1 cellular context compared by ENCODE assay signal in the genomic region with DNA sequence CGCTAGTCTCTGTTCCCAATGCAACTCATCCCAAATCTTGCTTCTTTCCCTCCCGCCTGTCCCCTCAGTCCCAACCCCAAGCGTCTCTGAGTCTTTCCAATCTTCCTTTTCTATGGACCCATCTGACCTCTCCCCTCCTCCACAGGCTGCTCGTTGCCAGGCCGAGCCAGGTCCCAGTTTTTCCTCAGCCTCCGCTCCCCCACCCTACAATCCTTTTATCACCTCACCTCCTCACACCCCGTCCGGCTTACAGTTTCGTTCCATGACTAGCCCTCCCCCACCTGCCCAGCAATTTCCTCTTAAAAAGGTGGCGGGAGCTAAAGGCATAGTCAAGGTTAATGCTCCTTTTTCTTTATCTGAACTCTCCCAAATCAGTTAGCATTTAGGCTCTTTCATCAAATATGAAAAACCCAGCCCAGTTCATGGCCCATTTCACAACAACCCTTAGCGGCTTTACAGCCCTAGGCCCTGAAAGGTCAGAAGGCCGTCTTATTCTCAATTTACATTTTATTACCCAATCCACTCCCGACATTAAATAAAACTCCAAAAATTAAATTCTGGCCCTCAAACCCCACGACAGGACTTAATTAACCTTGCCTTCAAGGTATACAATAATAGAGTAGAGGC.
TF ChIP-seq lines count a peak whose summit lies in the region.
"Not testable (repeated sequence)": the region's sequence is repeated elsewhere in the genome, so short reads cannot be mapped to it uniquely, and the experiment has no call there.

No MANE protein-coding gene starts in this region.

TF ChIP-seq in K562, 482 proteins besides CTCF, POLR2A, EP300 and RAD21 (continued from another document):
- TF ChIP-seq, protein P1, sequence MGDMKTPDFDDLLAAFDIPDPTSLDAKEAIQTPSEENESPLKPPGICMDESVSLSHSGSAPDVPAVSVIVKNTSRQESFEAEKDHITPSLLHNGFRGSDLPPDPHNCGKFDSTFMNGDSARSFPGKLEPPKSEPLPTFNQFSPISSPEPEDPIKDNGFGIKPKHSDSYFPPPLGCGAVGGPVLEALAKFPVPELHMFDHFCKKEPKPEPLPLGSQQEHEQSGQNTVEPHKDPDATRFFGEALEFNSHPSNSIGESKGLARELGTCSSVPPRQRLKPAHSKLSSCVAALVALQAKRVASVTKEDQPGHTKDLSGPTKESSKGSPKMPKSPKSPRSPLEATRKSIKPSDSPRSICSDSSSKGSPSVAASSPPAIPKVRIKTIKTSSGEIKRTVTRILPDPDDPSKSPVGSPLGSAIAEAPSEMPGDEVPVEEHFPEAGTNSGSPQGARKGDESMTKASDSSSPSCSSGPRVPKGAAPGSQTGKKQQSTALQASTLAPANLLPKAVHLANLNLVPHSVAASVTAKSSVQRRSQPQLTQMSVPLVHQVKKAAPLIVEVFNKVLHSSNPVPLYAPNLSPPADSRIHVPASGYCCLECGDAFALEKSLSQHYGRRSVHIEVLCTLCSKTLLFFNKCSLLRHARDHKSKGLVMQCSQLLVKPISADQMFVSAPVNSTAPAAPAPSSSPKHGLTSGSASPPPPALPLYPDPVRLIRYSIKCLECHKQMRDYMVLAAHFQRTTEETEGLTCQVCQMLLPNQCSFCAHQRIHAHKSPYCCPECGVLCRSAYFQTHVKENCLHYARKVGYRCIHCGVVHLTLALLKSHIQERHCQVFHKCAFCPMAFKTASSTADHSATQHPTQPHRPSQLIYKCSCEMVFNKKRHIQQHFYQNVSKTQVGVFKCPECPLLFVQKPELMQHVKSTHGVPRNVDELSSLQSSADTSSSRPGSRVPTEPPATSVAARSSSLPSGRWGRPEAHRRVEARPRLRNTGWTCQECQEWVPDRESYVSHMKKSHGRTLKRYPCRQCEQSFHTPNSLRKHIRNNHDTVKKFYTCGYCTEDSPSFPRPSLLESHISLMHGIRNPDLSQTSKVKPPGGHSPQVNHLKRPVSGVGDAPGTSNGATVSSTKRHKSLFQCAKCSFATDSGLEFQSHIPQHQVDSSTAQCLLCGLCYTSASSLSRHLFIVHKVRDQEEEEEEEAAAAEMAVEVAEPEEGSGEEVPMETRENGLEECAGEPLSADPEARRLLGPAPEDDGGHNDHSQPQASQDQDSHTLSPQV (IDR thresholded peaks at IDR 0.05) = 0 out of 2 replicates have a peak, but pooled peaks have one; percentile 27
- TF ChIP-seq, protein P2, sequence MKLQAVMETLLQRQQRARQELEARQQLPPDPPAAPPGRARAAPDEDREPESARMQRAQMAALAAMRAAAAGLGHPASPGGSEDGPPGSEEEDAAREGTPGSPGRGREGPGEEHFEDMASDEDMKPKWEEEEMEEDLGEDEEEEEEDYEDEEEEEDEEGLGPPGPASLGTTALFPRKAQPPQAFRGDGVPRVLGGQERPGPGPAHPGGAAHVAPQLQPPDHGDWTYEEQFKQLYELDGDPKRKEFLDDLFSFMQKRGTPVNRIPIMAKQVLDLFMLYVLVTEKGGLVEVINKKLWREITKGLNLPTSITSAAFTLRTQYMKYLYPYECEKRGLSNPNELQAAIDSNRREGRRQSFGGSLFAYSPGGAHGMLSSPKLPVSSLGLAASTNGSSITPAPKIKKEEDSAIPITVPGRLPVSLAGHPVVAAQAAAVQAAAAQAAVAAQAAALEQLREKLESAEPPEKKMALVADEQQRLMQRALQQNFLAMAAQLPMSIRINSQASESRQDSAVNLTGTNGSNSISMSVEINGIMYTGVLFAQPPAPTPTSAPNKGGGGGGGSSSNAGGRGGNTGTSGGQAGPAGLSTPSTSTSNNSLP (IDR thresholded peaks at IDR 0.05; ENCODE audit: borderline replicate concordance, low read depth, low read length) = 0 out of 2 replicates have a peak, but pooled peaks have one; percentile 4
- TF ChIP-seq MTA2 (IDR thresholded peaks at IDR 0.05; ENCODE audit: low read depth) (peak; percentile 23; the same call in 1 of the 2 replicates), TAL1 (IDR thresholded peaks at IDR 0.05) (peak; percentile 43; the same call in 1 of the 2 replicates), ARNT (IDR thresholded peaks at IDR 0.05) (0 out of 4 replicates have a peak, but pooled peaks have one; percentile 23 to 56), TBL1XR1 (IDR thresholded peaks at IDR 0.05; ENCODE audit: low read length in 2 of 2) (peak in 1 of 2 experiments; percentile 44; a peak in 1 of 4 replicates), EP400 (IDR thresholded peaks at IDR 0.05) (peak; percentile 63), CBFA2T2 (conservative IDR thresholded peaks at IDR 0.05) (peak; percentile 32), L3MBTL2 (IDR thresholded peaks at IDR 0.05) (peak; percentile 49; the same call in 1 of the 2 replicates), JUND (IDR thresholded peaks at IDR 0.05; ENCODE audit: borderline replicate concordance, low read depth, low read length) (peak; percentile 39; the same call in 1 of the 2 replicates), JUND (tag; IDR thresholded peaks at IDR 0.05; ENCODE audit: borderline replicate concordance, low read depth, low read length) (peak; percentile 33; the same call in 1 of the 3 replicates), CTBP1 (IDR thresholded peaks at IDR 0.05; ENCODE audit: borderline replicate concordance) (peak; percentile 55; the same call in 1 of the 2 replicates), NCOA1 (IDR thresholded peaks at IDR 0.05; ENCODE audit: low read depth) (peak; percentile 25; the same call in 1 of the 2 replicates), SMARCE1 (IDR thresholded peaks at IDR 0.05) (peak; percentile 61), NR2C1 (tag; IDR thresholded peaks at IDR 0.05) (peak; percentile 48; the same call in 1 of the 2 replicates)
- TF ChIP-seq, protein P3, sequence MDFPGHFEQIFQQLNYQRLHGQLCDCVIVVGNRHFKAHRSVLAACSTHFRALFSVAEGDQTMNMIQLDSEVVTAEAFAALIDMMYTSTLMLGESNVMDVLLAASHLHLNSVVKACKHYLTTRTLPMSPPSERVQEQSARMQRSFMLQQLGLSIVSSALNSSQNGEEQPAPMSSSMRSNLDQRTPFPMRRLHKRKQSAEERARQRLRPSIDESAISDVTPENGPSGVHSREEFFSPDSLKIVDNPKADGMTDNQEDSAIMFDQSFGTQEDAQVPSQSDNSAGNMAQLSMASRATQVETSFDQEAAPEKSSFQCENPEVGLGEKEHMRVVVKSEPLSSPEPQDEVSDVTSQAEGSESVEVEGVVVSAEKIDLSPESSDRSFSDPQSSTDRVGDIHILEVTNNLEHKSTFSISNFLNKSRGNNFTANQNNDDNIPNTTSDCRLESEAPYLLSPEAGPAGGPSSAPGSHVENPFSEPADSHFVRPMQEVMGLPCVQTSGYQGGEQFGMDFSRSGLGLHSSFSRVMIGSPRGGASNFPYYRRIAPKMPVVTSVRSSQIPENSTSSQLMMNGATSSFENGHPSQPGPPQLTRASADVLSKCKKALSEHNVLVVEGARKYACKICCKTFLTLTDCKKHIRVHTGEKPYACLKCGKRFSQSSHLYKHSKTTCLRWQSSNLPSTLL (IDR thresholded peaks at IDR 0.05) = 0 out of 2 replicates have a peak, but pooled peaks have one; percentile 22
- TF ChIP-seq, protein P4, sequence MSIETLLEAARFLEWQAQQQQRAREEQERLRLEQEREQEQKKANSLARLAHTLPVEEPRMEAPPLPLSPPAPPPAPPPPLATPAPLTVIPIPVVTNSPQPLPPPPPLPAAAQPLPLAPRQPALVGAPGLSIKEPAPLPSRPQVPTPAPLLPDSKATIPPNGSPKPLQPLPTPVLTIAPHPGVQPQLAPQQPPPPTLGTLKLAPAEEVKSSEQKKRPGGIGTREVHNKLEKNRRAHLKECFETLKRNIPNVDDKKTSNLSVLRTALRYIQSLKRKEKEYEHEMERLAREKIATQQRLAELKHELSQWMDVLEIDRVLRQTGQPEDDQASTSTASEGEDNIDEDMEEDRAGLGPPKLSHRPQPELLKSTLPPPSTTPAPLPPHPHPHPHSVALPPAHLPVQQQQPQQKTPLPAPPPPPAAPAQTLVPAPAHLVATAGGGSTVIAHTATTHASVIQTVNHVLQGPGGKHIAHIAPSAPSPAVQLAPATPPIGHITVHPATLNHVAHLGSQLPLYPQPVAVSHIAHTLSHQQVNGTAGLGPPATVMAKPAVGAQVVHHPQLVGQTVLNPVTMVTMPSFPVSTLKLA (conservative IDR thresholded peaks at IDR 0.05) = 0 out of 4 replicates have a peak, but pooled peaks of 1 of the 2 experiments have one; percentile 31
- TF ChIP-seq, protein P5, sequence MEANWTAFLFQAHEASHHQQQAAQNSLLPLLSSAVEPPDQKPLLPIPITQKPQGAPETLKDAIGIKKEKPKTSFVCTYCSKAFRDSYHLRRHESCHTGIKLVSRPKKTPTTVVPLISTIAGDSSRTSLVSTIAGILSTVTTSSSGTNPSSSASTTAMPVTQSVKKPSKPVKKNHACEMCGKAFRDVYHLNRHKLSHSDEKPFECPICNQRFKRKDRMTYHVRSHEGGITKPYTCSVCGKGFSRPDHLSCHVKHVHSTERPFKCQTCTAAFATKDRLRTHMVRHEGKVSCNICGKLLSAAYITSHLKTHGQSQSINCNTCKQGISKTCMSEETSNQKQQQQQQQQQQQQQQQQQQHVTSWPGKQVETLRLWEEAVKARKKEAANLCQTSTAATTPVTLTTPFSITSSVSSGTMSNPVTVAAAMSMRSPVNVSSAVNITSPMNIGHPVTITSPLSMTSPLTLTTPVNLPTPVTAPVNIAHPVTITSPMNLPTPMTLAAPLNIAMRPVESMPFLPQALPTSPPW (CRISPR knock-in tag; IDR thresholded peaks at IDR 0.05) = peak; percentile 55; the same call in 1 of the 2 replicates
- TF ChIP-seq, protein P6, sequence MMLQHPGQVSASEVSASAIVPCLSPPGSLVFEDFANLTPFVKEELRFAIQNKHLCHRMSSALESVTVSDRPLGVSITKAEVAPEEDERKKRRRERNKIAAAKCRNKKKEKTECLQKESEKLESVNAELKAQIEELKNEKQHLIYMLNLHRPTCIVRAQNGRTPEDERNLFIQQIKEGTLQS (IDR thresholded peaks at IDR 0.05) = 0 out of 2 replicates have a peak, but pooled peaks have one; percentile 18
- TF ChIP-seq, protein P6 (CRISPR knock-in tag; conservative IDR thresholded peaks at IDR 0.05) = not testable (repeated sequence)
- TF ChIP-seq, protein P7, sequence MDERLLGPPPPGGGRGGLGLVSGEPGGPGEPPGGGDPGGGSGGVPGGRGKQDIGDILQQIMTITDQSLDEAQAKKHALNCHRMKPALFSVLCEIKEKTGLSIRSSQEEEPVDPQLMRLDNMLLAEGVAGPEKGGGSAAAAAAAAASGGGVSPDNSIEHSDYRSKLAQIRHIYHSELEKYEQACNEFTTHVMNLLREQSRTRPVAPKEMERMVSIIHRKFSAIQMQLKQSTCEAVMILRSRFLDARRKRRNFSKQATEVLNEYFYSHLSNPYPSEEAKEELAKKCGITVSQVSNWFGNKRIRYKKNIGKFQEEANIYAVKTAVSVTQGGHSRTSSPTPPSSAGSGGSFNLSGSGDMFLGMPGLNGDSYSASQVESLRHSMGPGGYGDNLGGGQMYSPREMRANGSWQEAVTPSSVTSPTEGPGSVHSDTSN (CRISPR knock-in tag; IDR thresholded peaks at IDR 0.05; ENCODE audit: low read depth) = not testable (repeated sequence)
- TF ChIP-seq, protein P7 (tag; conservative IDR thresholded peaks at IDR 0.05; ENCODE audit: low read depth) = 0 out of 2 replicates have a peak, but pooled peaks have one; percentile 2
- not testable (repeated sequence) for TF ChIP-seq NR2C1 (IDR thresholded peaks at IDR 0.05)
- TF ChIP-seq, protein P8, sequence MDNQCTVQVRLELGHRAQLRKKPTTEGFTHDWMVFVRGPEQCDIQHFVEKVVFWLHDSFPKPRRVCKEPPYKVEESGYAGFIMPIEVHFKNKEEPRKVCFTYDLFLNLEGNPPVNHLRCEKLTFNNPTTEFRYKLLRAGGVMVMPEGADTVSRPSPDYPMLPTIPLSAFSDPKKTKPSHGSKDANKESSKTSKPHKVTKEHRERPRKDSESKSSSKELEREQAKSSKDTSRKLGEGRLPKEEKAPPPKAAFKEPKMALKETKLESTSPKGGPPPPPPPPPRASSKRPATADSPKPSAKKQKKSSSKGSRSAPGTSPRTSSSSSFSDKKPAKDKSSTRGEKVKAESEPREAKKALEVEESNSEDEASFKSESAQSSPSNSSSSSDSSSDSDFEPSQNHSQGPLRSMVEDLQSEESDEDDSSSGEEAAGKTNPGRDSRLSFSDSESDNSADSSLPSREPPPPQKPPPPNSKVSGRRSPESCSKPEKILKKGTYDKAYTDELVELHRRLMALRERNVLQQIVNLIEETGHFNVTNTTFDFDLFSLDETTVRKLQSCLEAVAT (IDR thresholded peaks at IDR 0.05) = peak in 1 of 2 experiments; percentile 52; a peak in 2 of 4 replicates
